In the genomic region with DNA sequence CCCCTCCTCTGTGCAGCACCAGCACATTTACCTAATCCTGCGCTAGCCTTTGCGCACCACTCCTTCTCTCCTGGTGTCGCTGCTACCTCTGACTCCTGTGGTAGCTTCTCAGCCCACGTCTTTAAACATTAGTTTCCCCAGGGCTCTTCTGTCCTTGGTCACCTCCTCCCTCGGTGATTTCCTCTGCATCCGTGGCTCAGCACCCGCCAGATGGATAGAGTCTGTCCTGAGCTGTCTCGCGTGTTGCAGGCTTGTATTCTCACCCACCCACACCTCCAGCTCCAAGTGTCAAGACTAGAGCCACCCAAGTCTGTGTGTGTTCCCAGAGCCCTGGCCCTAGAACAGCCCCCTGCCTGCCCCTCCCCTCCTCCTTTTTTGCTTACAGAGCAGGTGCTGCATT, we compare ENCODE assay signal across 19 cellular contexts.
DNase-seq lines count a peak whose midpoint lies in the region; ATAC-seq, FAIRE-seq and TF ChIP-seq lines count a peak whose summit lies in the region.
"Had no signal": no experiment of that assay in that cellular context is flagged by ENCODE, and none has a peak within 500 bp of the region (broad histone marks: within the 10 kb centered on the region; RNA-seq: fewer than 3 reads in every experiment).

No MANE protein-coding gene starts in this region.

- H3K4me2 ChIP-seq in neural progenitor cell = peak overlapping the region; percentile 21

- H3K9me3 ChIP-seq in WERI-Rb-1 (ENCODE audit: severe bottlenecking) (no peaks in the 10 kb centered on the region), neural progenitor cell (ENCODE audit: low read depth) (no peaks in the 10 kb centered on the region)

- peak overlapping the region; percentile 32 for H3K27ac Mint-ChIP-seq in neural progenitor cell
- H3K27ac Mint-ChIP-seq: CD4-positive, CD25-positive, alpha-beta regulatory T cell; CD8-positive, alpha-beta memory T cell had no signal

- H3K79me2 ChIP-seq in neural progenitor cell (ENCODE audit: low read depth) = peaks cover 37% of the 10 kb centered on the region

- DNase-seq in NCI-H82 (lab: John Stamatoyannopoulos, UW) (peak; percentile 49), NCI-H82 treated with DMSO at 0.1 percent for 48 hours (lab: John Stamatoyannopoulos, UW; ENCODE audit: unreplicated experiment) (no peak), WERI-Rb-1 (peak; percentile 47), neural progenitor cell (ENCODE audit: low spot score) (no peak), GM12892 (ENCODE audit: insufficient read length) (no peak), frontal cortex (ENCODE audit: low spot score in 2 of 2) (no peak)
- DNase-seq: 8988T; C1 segment of cervical spinal cord; CD4-positive, CD25-positive, alpha-beta regulatory T cell; CD8-positive, alpha-beta memory T cell; COR-L47; DMS 273 treated with DMSO at 0.1 percent for 48 hours; DMS53; DND-41; EL had no signal

- peaks cover 2% of the 10 kb centered on the region for H3K27me3 Mint-ChIP-seq in neural progenitor cell (ENCODE audit: insufficient read depth, low read depth)

- peak overlapping the region; percentile 51 for H3K27ac ChIP-seq in WERI-Rb-1
- no peak overlapping the region for H3K27ac ChIP-seq in neural progenitor cell

- H3F3A ChIP-seq in neural progenitor cell (ENCODE audit: low read depth) = peaks cover 43% of the 10 kb centered on the region

- no peak for TF ChIP-seq POLR2A in GM12892 (IDR thresholded peaks at IDR 0.05; ENCODE audit: low read depth, low read length)

- H3K36me3 ChIP-seq in WERI-Rb-1 (no peaks in the 10 kb centered on the region; the same call in 1 of the 2 replicates), neural progenitor cell (no peaks in the 10 kb centered on the region)

- no peak for ATAC-seq in HG02623 (IDR thresholded peaks at IDR 0.05; ENCODE audit: unreplicated experiment)
- ATAC-seq: GM12878, HCT116 had no signal

- H2AFZ ChIP-seq in neural progenitor cell (replicated peaks) = no peak overlapping the region

- peak overlapping the region; percentile 11 for H3K4me3 ChIP-seq in WERI-Rb-1 (ENCODE audit: low read depth, low read length)
- H3K4me3 ChIP-seq in neural progenitor cell = no peak overlapping the region
- H3K4me3 ChIP-seq: GM12878 had no signal

- H3K4me3 Mint-ChIP-seq in neural progenitor cell = no peak overlapping the region
- H3K4me3 Mint-ChIP-seq: CD4-positive, CD25-positive, alpha-beta regulatory T cell; CD8-positive, alpha-beta memory T cell had no signal

- TF ChIP-seq CTCF in WERI-Rb-1 (IDR thresholded peaks at IDR 0.05; ENCODE audit: low read depth, low read length) (no peak), neural progenitor cell (IDR thresholded peaks at IDR 0.05) (no peak)

- H4K20me1 ChIP-seq in neural progenitor cell (ENCODE audit: low read depth) = peaks cover 41% of the 10 kb centered on the region

- peaks cover 72% of the 10 kb centered on the region for H3K4me1 Mint-ChIP-seq in neural progenitor cell
- H3K4me1 Mint-ChIP-seq: CD4-positive, CD25-positive, alpha-beta regulatory T cell; CD8-positive, alpha-beta memory T cell had no signal

- no peaks in the 10 kb centered on the region for H3K9me3 Mint-ChIP-seq in neural progenitor cell
- H3K9me3 Mint-ChIP-seq: CD4-positive, CD25-positive, alpha-beta regulatory T cell had no signal

- no peak overlapping the region for H3K9ac ChIP-seq in neural progenitor cell

- FAIRE-seq in GM12892 (lab: Jason Lieb, UNC) (no peak), frontal cortex (lab: Jason Lieb, UNC) (no peak)
- FAIRE-seq: GM12878, GM19239 had no signal

- H3K36me3 Mint-ChIP-seq in neural progenitor cell = peaks cover 15% of the 10 kb centered on the region
- H3K36me3 Mint-ChIP-seq: CD4-positive, CD25-positive, alpha-beta regulatory T cell; CD8-positive, alpha-beta memory T cell had no signal

- H3K27me3 ChIP-seq in WERI-Rb-1 (ENCODE audit: insufficient read depth, low read depth, severe bottlenecking) = no peaks in the 10 kb centered on the region
- no peaks in the 10 kb centered on the region for H3K27me3 ChIP-seq in neural progenitor cell

- peaks cover 77% of the 10 kb centered on the region for H3K4me1 ChIP-seq in neural progenitor cell

Comparison
In these comparisons a context has a peak if more than half of its experiments do, and no peak if none do; other contexts are left out.
1. DNase-seq: peak in NCI-H82 (single experiment) and WERI-Rb-1 (single experiment); none in NCI-H82 treated with DMSO at 0.1 percent for 48 hours (single experiment), neural progenitor cell (single experiment), GM12892 (single experiment) and frontal cortex (0 of 2).